ENCODE assay signal across 25 cellular contexts in genomic region chrX:1894656-1895055, GRCh38.
"Had no signal": no experiment of that assay in that cellular context is flagged by ENCODE, and none has a peak within 500 bp of the region (broad histone marks: within the 10 kb centered on the region; RNA-seq: fewer than 3 reads in every experiment).

No MANE protein-coding gene starts in this region.

- H3K9me3 ChIP-seq: adrenal gland, ovary, psoas muscle, right lobe of liver, suprapubic skin, transverse colon, vagina had no signal

- H3K4me1 Mint-ChIP-seq: activated CD4-positive, alpha-beta T cell treated with anti-CD3 and anti-CD28 coated beads, Interleukin-2, amount 10 ng/mL, durations not matched to agents 7 days and 5 days; neural crest cell; stimulated activated naive CD8-positive, alpha-beta T cell treated with anti-CD3 and anti-CD28 coated beads, Interleukin-15, amount 100 ng/mL, for 72 hours had no signal

- H3K27ac ChIP-seq: adrenal gland, heart left ventricle, left lung, ovary, psoas muscle, right lobe of liver, suprapubic skin, transverse colon, vagina had no signal

- H3K36me3 Mint-ChIP-seq: activated naive CD4-positive, alpha-beta T cell treated with anti-CD3 and anti-CD28 coated beads, Interleukin-2, amount 50 U/mL, for 72 hours had no signal

- ATAC-seq: activated CD4-positive, CD25-positive, alpha-beta regulatory T cell treated with anti-CD3 and anti-CD28 coated beads, Interleukin-2, amount 50 U/mL, for 24 hours; activated naive CD4-positive, alpha-beta T cell treated with anti-CD3 and anti-CD28 coated beads, Interleukin-2, amount 50 U/mL, for 72 hours; heart left ventricle; left lung; psoas muscle; right lobe of liver; stimulated activated naive CD8-positive, alpha-beta T cell treated with anti-CD3 and anti-CD28 coated beads, Interleukin-15, amount 100 ng/mL, for 72 hours had no signal

- H3K4me1 ChIP-seq: adrenal gland, heart left ventricle, left lung, psoas muscle, right lobe of liver, suprapubic skin, transverse colon, vagina had no signal

- H3K4me3 Mint-ChIP-seq: activated CD4-positive, alpha-beta T cell treated with anti-CD3 and anti-CD28 coated beads, Interleukin-2, amount 10 ng/mL, durations not matched to agents 7 days and 5 days; neural crest cell; stimulated activated naive CD8-positive, alpha-beta T cell treated with anti-CD3 and anti-CD28 coated beads, Interleukin-15, amount 100 ng/mL, for 72 hours had no signal

- H3K27ac Mint-ChIP-seq: activated CD4-positive, alpha-beta T cell treated with anti-CD3 and anti-CD28 coated beads, Interleukin-2, amount 10 ng/mL, durations not matched to agents 7 days and 5 days; activated naive CD4-positive, alpha-beta T cell treated with anti-CD3 and anti-CD28 coated beads, Interleukin-2, amount 50 U/mL, for 72 hours; stimulated activated naive CD8-positive, alpha-beta T cell treated with anti-CD3 and anti-CD28 coated beads, Interleukin-15, amount 100 ng/mL, for 72 hours had no signal

- H3K4me3 ChIP-seq: adrenal gland, heart left ventricle, left lung, ovary, psoas muscle, right lobe of liver, smooth muscle cell, suprapubic skin, transverse colon, vagina had no signal

- FAIRE-seq: bronchial epithelial cell, frontal cortex, kidney had no signal

- DNase-seq: activated CD4-positive, alpha-beta T cell treated with anti-CD3 and anti-CD28 coated beads, Interleukin-2, amount 10 ng/mL, durations not matched to agents 7 days and 5 days; activated CD8-positive, alpha-beta memory T cell treated with anti-CD3 and anti-CD28 coated beads, Interleukin-2, amount 50 U/mL, for 48 hours; activated gamma-delta T cell; activated T-cell treated with anti-CD3 and anti-CD28 coated beads, Interleukin-2, amount 50 U/mL, for 48 hours; adrenal gland; cerebellar nuclear complex; cortex of kidney; heart left ventricle; kidney; left lung; midbrain; ovary; psoas muscle; right lobe of liver; stimulated activated CD4-positive, alpha-beta T cell treated with anti-CD3 and anti-CD28 coated beads, Interleukin-4, amount 100 ng/mL, for 1 hour; stimulated activated naive CD8-positive, alpha-beta T cell treated with anti-CD3 and anti-CD28 coated beads, Interleukin-15, amount 100 ng/mL, for 72 hours; transverse colon had no signal

- H3K4me2 ChIP-seq: smooth muscle cell had no signal

- H3K27me3 ChIP-seq: left lung, ovary, right lobe of liver, suprapubic skin, transverse colon, vagina had no signal

- H3K27me3 Mint-ChIP-seq: activated CD4-positive, alpha-beta T cell treated with anti-CD3 and anti-CD28 coated beads, Interleukin-2, amount 10 ng/mL, durations not matched to agents 7 days and 5 days; stimulated activated naive CD8-positive, alpha-beta T cell treated with anti-CD3 and anti-CD28 coated beads, Interleukin-15, amount 100 ng/mL, for 72 hours had no signal

- H3K36me3 ChIP-seq: adrenal gland, heart left ventricle, left lung, ovary, right lobe of liver, suprapubic skin, transverse colon, vagina had no signal
